In genomic region chr1:48870596-48870995, GRCh38 we compare ENCODE assay signal across 8 cellular contexts.
DNase-seq lines count a peak whose midpoint lies in the region; ATAC-seq lines count a peak whose summit lies in the region.

No MANE protein-coding gene starts in this region.

- ATAC-seq in GM21423 (IDR thresholded peaks at IDR 0.05; ENCODE audit: unreplicated experiment) (peak; percentile 65), HG03039 (IDR thresholded peaks at IDR 0.05; ENCODE audit: unreplicated experiment) (no peak), GM19397 (IDR thresholded peaks at IDR 0.05; ENCODE audit: unreplicated experiment) (no peak), GM19467 (IDR thresholded peaks at IDR 0.05; ENCODE audit: unreplicated experiment) (no peak)

- DNase-seq in DMS53 (lab: John Stamatoyannopoulos, UW) (peak; percentile 62), NCI-H82 treated with DMSO at 0.1 percent for 48 hours (lab: John Stamatoyannopoulos, UW; ENCODE audit: unreplicated experiment) (peak; percentile 75), iPS-NIHi11 (ENCODE audit: low spot score) (peak; percentile 35), GM03348 (ENCODE audit: low spot score) (no peak)
